Comparison of ENCODE assay signal across 25 cellular contexts in genomic region chr4:57205580-57205979, GRCh38.
DNase-seq lines count a peak whose midpoint lies in the region; FAIRE-seq and TF ChIP-seq lines count a peak whose summit lies in the region.
"Had no signal": no experiment of that assay in that cellular context is flagged by ENCODE, and none has a peak within 500 bp of the region (broad histone marks: within the 10 kb centered on the region; RNA-seq: fewer than 3 reads in every experiment).

No MANE protein-coding gene starts in this region.

- no peak overlapping the region for H2BK20ac ChIP-seq in H1 (ENCODE audit: low read length)

- no peak overlapping the region for H3K4ac ChIP-seq in H1 (replicated peaks; ENCODE audit: insufficient read length, low read depth, low read length)

- H2BK15ac ChIP-seq in H1 (ENCODE audit: low read length) = no peak overlapping the region

- H2BK5ac ChIP-seq in H1 (ENCODE audit: low read depth, low read length) = no peak overlapping the region

- H3K4me1 ChIP-seq in H1 (replicated peaks in 1 of 4; ENCODE audit: control insufficient read depth in 3 of 4, insufficient read depth in 4 of 4, low read length in 3 of 4) = peaks cover 0 to 4% (median 2%) of the 10 kb centered on the region in 4 experiments; a peak in 3 of 7 replicates
- H3K4me1 ChIP-seq: BE2C, BLaER1 had no signal

- no peak overlapping the region for H2AK5ac ChIP-seq in H1 (ENCODE audit: low read depth, low read length)

- H3K23ac ChIP-seq in H1 (ENCODE audit: insufficient read length) = no peak overlapping the region

- no peak for FAIRE-seq in H1 (lab: Jason Lieb, UNC)
- FAIRE-seq: A204.1, GM12878, GM12892, GM18507 had no signal

- TF ChIP-seq POLR2A in H1 (IDR thresholded peaks at IDR 0.05; ENCODE audit: control extremely low read depth in 1 of 2, low read depth in 2 of 2, low read length in 2 of 2) = no peak

- 0 out of 2 replicates have a peak overlapping the region, but pooled peaks have one; percentile 38 for H2AFZ ChIP-seq in H1 (ENCODE audit: low read length)
- H2AFZ ChIP-seq in neural cell (ENCODE audit: low read depth, low read length) = no peak overlapping the region

- no peak for DNase-seq in H1 (ENCODE audit: low read depth in 1 of 2, low spot score in 2 of 2)
- no peak for DNase-seq in activated CD4-positive, alpha-beta T cell treated with anti-CD3 and anti-CD28 coated beads, Interleukin-2, amount 10 ng/mL, durations not matched to agents 7 days and 5 days
- DNase-seq in stimulated activated CD4-positive, alpha-beta T cell treated with anti-CD3 and anti-CD28 coated beads, Interleukin-15, amount 100 ng/mL, for 24 hours = no peak
- DNase-seq in RKO (ENCODE audit: low spot score) = no peak
- DNase-seq: 8988T; ACHN; BE2C; CD4-positive, alpha-beta memory T cell; CD4-positive, CD25-positive, alpha-beta regulatory T cell; CD8-positive, alpha-beta memory T cell; COR-L47; DMS 273 treated with DMSO at 0.1 percent for 48 hours; DMS153; DMS53; DMS79; DND-41; EL; GDM1 had no signal

- TF ChIP-seq RAD21 in H1 (IDR thresholded peaks at IDR 0.05 in 1 of 2, conservative IDR thresholded peaks at IDR 0.05 in 1 of 2; ENCODE audit: low read depth in 2 of 2, low read length in 2 of 2) (no peak), neural cell (conservative IDR thresholded peaks at IDR 0.05) (no peak)

- H3K9me2 ChIP-seq in neural cell (ENCODE audit: insufficient read depth, low read length) = no peaks in the 10 kb centered on the region

- no peak overlapping the region for H3K18ac ChIP-seq in H1 (ENCODE audit: extremely low read depth, low read length)

- H3K4me2 ChIP-seq in H1 (ENCODE audit: insufficient read depth in 1 of 2, low read depth in 2 of 2, low read length in 2 of 2) (no peak overlapping the region), neural cell (ENCODE audit: low read length) (no peak overlapping the region)
- H3K4me2 ChIP-seq: BLaER1 had no signal

- H3K4me1 Mint-ChIP-seq in activated CD4-positive, alpha-beta T cell treated with anti-CD3 and anti-CD28 coated beads, Interleukin-2, amount 10 ng/mL, durations not matched to agents 7 days and 5 days = no peaks in the 10 kb centered on the region
- H3K4me1 Mint-ChIP-seq: CD14-positive monocyte; CD4-positive, alpha-beta memory T cell; CD4-positive, CD25-positive, alpha-beta regulatory T cell; CD8-positive, alpha-beta memory T cell had no signal

- no peak for TF ChIP-seq EP300 in H1 (IDR thresholded peaks at IDR 0.05; ENCODE audit: borderline replicate concordance in 1 of 2, low read depth in 2 of 2, low read length in 2 of 2)
- TF ChIP-seq EP300 in neural cell (conservative IDR thresholded peaks at IDR 0.05; ENCODE audit: poor library complexity, severe bottlenecking) = peak; percentile 89

- no peaks in the 10 kb centered on the region for H4K20me1 ChIP-seq in H1 (replicated peaks in 1 of 2; ENCODE audit: control insufficient read depth in 1 of 2, insufficient read depth in 2 of 2, low read length in 2 of 2)
- no peaks in the 10 kb centered on the region for H4K20me1 ChIP-seq in neural cell (ENCODE audit: insufficient read depth)
- H4K20me1 ChIP-seq: BLaER1 had no signal

- H3K56ac ChIP-seq in H1 (replicated peaks; ENCODE audit: insufficient read length, low read depth, low read length) = no peak overlapping the region

- no peaks in the 10 kb centered on the region for H3K36me3 Mint-ChIP-seq in activated CD4-positive, alpha-beta T cell treated with anti-CD3 and anti-CD28 coated beads, Interleukin-2, amount 10 ng/mL, durations not matched to agents 7 days and 5 days (ENCODE audit: low read depth)
- H3K36me3 Mint-ChIP-seq: CD14-positive monocyte; CD4-positive, alpha-beta memory T cell; CD8-positive, alpha-beta memory T cell had no signal

- no peaks in the 10 kb centered on the region for H3K79me1 ChIP-seq in H1 (ENCODE audit: low read depth, low read length)

- H3K9me3 Mint-ChIP-seq in activated CD4-positive, alpha-beta T cell treated with anti-CD3 and anti-CD28 coated beads, Interleukin-2, amount 10 ng/mL, durations not matched to agents 7 days and 5 days = no peaks in the 10 kb centered on the region
- H3K9me3 Mint-ChIP-seq: CD4-positive, alpha-beta memory T cell had no signal

- H4K91ac ChIP-seq in H1 (replicated peaks; ENCODE audit: insufficient read length, low read length) = no peak overlapping the region

- no peak overlapping the region for H2BK120ac ChIP-seq in H1 (replicated peaks; ENCODE audit: low read depth, low read length)

- H3K79me2 ChIP-seq in H1 (ENCODE audit: control insufficient read depth in 1 of 2, insufficient read depth in 2 of 2, low read length in 2 of 2) (no peaks in the 10 kb centered on the region), neural cell (replicated peaks; ENCODE audit: insufficient read depth, low read length) (no peaks in the 10 kb centered on the region)

- no peak overlapping the region for H2BK12ac ChIP-seq in H1 (ENCODE audit: low read depth, low read length)

- H3K27ac Mint-ChIP-seq in activated CD4-positive, alpha-beta T cell treated with anti-CD3 and anti-CD28 coated beads, Interleukin-2, amount 10 ng/mL, durations not matched to agents 7 days and 5 days = no peak overlapping the region
- H3K27ac Mint-ChIP-seq: CD14-positive monocyte; CD4-positive, alpha-beta memory T cell; CD4-positive, CD25-positive, alpha-beta regulatory T cell; CD8-positive, alpha-beta memory T cell had no signal

- H3K4me3 Mint-ChIP-seq in activated CD4-positive, alpha-beta T cell treated with anti-CD3 and anti-CD28 coated beads, Interleukin-2, amount 10 ng/mL, durations not matched to agents 7 days and 5 days = no peak overlapping the region
- H3K4me3 Mint-ChIP-seq: CD14-positive monocyte; CD4-positive, alpha-beta memory T cell; CD4-positive, CD25-positive, alpha-beta regulatory T cell; CD8-positive, alpha-beta memory T cell had no signal

- H3K36me3 ChIP-seq in H1 (ENCODE audit: control insufficient read depth in 2 of 4, insufficient read depth in 4 of 4, low read length in 3 of 4) (no peaks in the 10 kb centered on the region), neural cell (ENCODE audit: insufficient read depth, low read length) (no peaks in the 10 kb centered on the region)
- H3K36me3 ChIP-seq: BE2C, BLaER1 had no signal

- no peak overlapping the region for H4K5ac ChIP-seq in H1 (ENCODE audit: insufficient read length, low read depth, low read length)

- H3F3A ChIP-seq in neural cell (ENCODE audit: insufficient read depth, low read length, poor library complexity, severe bottlenecking) = no peaks in the 10 kb centered on the region

- H3K27me3 ChIP-seq in H1 (replicated peaks in 1 of 4; ENCODE audit: control insufficient read depth in 3 of 4, extremely low read depth in 1 of 4, insufficient read depth in 3 of 4, low read length in 3 of 4) (no peaks in the 10 kb centered on the region), neural cell (ENCODE audit: insufficient read depth, low read depth, low read length) (no peaks in the 10 kb centered on the region)
- H3K27me3 ChIP-seq: BE2C, BLaER1 had no signal

- peaks cover 7% of the 10 kb centered on the region for H3K27me3 Mint-ChIP-seq in activated CD4-positive, alpha-beta T cell treated with anti-CD3 and anti-CD28 coated beads, Interleukin-2, amount 10 ng/mL, durations not matched to agents 7 days and 5 days

- H3K9me3 ChIP-seq in H1 (ENCODE audit: insufficient read depth in 2 of 2, low read depth in 1 of 2, low read length in 1 of 2) (no peaks in the 10 kb centered on the region), neural cell (ENCODE audit: low read length) (no peaks in the 10 kb centered on the region)
- H3K9me3 ChIP-seq: BE2C, BLaER1 had no signal

- H3K27ac ChIP-seq in H1 (ENCODE audit: low read depth, low read length) = no peak overlapping the region
- peak overlapping the region; percentile 58 for H3K27ac ChIP-seq in neural cell (ENCODE audit: low read length)
- H3K27ac ChIP-seq: BLaER1 had no signal

- WGBS in H1 (ENCODE audit: extremely low coverage in 1 of 2, insufficient coverage in 1 of 2, insufficient read length in 1 of 2, insufficient replicate concordance in 2 of 2, low coverage in 1 of 2, low lambda C conversion rate in 2 of 2, missing lambda C conversion rate in 1 of 2), 2 experiments = 79% methylated on average over 1 of the region's 1 CpG; no CpG with 5 or more reads in 1 of the 2 experiments

- H3K23me2 ChIP-seq in H1 (ENCODE audit: low read depth, low read length) = no peaks in the 10 kb centered on the region

- H3K9ac ChIP-seq in H1 (replicated peaks in 1 of 4; ENCODE audit: extremely low read depth in 1 of 4, low read depth in 3 of 4, low read length in 3 of 4) (no peak overlapping the region), neural cell (ENCODE audit: low read length) (no peak overlapping the region)
- H3K9ac ChIP-seq: BLaER1 had no signal

- H3K4me3 ChIP-seq in H1 (ENCODE audit: extremely low read depth in 1 of 4, insufficient read depth in 2 of 4, low read depth in 3 of 4, low read length in 4 of 4) (no peak overlapping the region), neural cell (ENCODE audit: low read length) (no peak overlapping the region)
- H3K4me3 ChIP-seq: BLaER1, GM12878 had no signal

- H4K8ac ChIP-seq in H1 (ENCODE audit: extremely low read depth, insufficient read depth, low read length) = no peak overlapping the region

- no peak for TF ChIP-seq CTCF in H1 (IDR thresholded peaks at IDR 0.05; ENCODE audit: control extremely low read depth in 1 of 3, insufficient read depth in 1 of 3, low read depth in 1 of 3, low read length in 3 of 3)
- no peak for TF ChIP-seq CTCF in neural cell (IDR thresholded peaks at IDR 0.05; ENCODE audit: poor library complexity, severe bottlenecking)

- POLR2A ChIA-PET in H1 (lab: Charles Lee; ENCODE audit: partially characterized antibody) = no interaction called here
- POLR2A ChIA-PET in activated CD4-positive, alpha-beta T cell treated with anti-CD3 and anti-CD28 coated beads, Interleukin-2, amount 10 ng/mL, durations not matched to agents 7 days and 5 days (lab: Charles Lee) = no interaction called here

- CTCF ChIA-PET in H1 (lab: Charles Lee; ENCODE audit: partially characterized antibody) = interaction anchor here (1.0 to 3.5 kb wide), 6 partner anchors 8 to 221 kb away, joined by 3 to 21 read pairs (median 4); no protein-coding TSS in a partner anchor
- CTCF ChIA-PET in activated CD4-positive, alpha-beta T cell treated with anti-CD3 and anti-CD28 coated beads, Interleukin-2, amount 10 ng/mL, durations not matched to agents 7 days and 5 days (lab: Charles Lee) = interaction anchor here (0.8 to 1.5 kb wide), 2 partner anchors 9 to 15 kb away, joined by 4 to 5 read pairs; no protein-coding TSS in a partner anchor

- no peak overlapping the region for H3K14ac ChIP-seq in H1 (ENCODE audit: insufficient read length)

TF ChIP-seq in H1, 55 proteins besides CTCF, POLR2A, EP300 and RAD21 (continues in another document):
- TF ChIP-seq SIN3A (conservative IDR thresholded peaks at IDR 0.05 in 1 of 2, IDR thresholded peaks at IDR 0.05 in 1 of 2; ENCODE audit: low read depth in 1 of 2, low read length in 2 of 2) = no peak
- TF ChIP-seq CBX5 (IDR thresholded peaks at IDR 0.05; ENCODE audit: low read depth, low read length) = no peak
- TF ChIP-seq CEBPB (IDR thresholded peaks at IDR 0.05; ENCODE audit: low read depth, low read length) = no peak
